ENCODE assay signal across 8 cellular contexts in genomic region chr2:156476516-156477206, GRCh38. TPM values are rescaled to one million over a fixed set of nuclear protein-coding genes. Genes with fewer than 3 reads are reported as not detected.
DNase-seq lines count a peak whose midpoint lies in the region; ATAC-seq lines count a peak whose summit lies in the region.

No MANE protein-coding gene starts in this region.

- H3K27me3 Mint-ChIP-seq in activated naive CD4-positive, alpha-beta T cell treated with anti-CD3 and anti-CD28 coated beads, Interleukin-2, amount 10 ng/mL, durations not matched to agents 7 days and 5 days = no peaks in the 10 kb centered on the region
- H3K27me3 Mint-ChIP-seq in activated naive CD8-positive, alpha-beta T cell treated with anti-CD3 and anti-CD28 coated beads, Interleukin-2, amount 50 U/mL, for 24 hours = no peaks in the 10 kb centered on the region

- peaks cover 0 to 23% of the 10 kb centered on the region in 2 donors for H3K36me3 Mint-ChIP-seq in activated naive CD4-positive, alpha-beta T cell treated with anti-CD3 and anti-CD28 coated beads, Interleukin-2, amount 50 U/mL, for 72 hours
- peaks cover 6% of the 10 kb centered on the region for H3K36me3 Mint-ChIP-seq in activated naive CD4-positive, alpha-beta T cell treated with anti-CD3 and anti-CD28 coated beads, Interleukin-2, amount 10 ng/mL, durations not matched to agents 7 days and 5 days
- peaks cover 21% of the 10 kb centered on the region for H3K36me3 Mint-ChIP-seq in activated naive CD8-positive, alpha-beta T cell treated with anti-CD3 and anti-CD28 coated beads, Interleukin-2, amount 50 U/mL, for 24 hours (ENCODE audit: low read depth)

- no peaks in the 10 kb centered on the region for H3K9me3 Mint-ChIP-seq in activated naive CD4-positive, alpha-beta T cell treated with anti-CD3 and anti-CD28 coated beads, Interleukin-2, amount 50 U/mL, for 72 hours
- no peaks in the 10 kb centered on the region for H3K9me3 Mint-ChIP-seq in activated naive CD4-positive, alpha-beta T cell treated with anti-CD3 and anti-CD28 coated beads, Interleukin-2, amount 10 ng/mL, durations not matched to agents 7 days and 5 days
- H3K9me3 Mint-ChIP-seq in activated naive CD8-positive, alpha-beta T cell treated with anti-CD3 and anti-CD28 coated beads, Interleukin-2, amount 50 U/mL, for 24 hours = no peaks in the 10 kb centered on the region

- peak in 1 of 2 donors; percentile 13 for DNase-seq in activated naive CD4-positive, alpha-beta T cell treated with anti-CD3 and anti-CD28 coated beads, Interleukin-2, amount 50 U/mL, for 72 hours (ENCODE audit: low spot score in 2 of 2)
- no peak for DNase-seq in activated naive CD4-positive, alpha-beta T cell treated with anti-CD3 and anti-CD28 coated beads, Interleukin-2, amount 10 ng/mL, durations not matched to agents 7 days and 5 days
- DNase-seq in activated naive CD8-positive, alpha-beta T cell treated with anti-CD3 and anti-CD28 coated beads, Interleukin-2, amount 50 U/mL, for 24 hours = no peak
- DNase-seq in non-pigmented ciliary epithelial cell (ENCODE audit: low read depth) (peak; percentile 62), dermis blood vessel endothelial cell (no peak), NCI-H1417 (lab: John Stamatoyannopoulos, UW) (no peak), islet precursor cell (no peak)

- peak overlapping the region in 1 of 2 donors; percentile 53 for H3K27ac Mint-ChIP-seq in activated naive CD4-positive, alpha-beta T cell treated with anti-CD3 and anti-CD28 coated beads, Interleukin-2, amount 50 U/mL, for 72 hours
- H3K27ac Mint-ChIP-seq in activated naive CD4-positive, alpha-beta T cell treated with anti-CD3 and anti-CD28 coated beads, Interleukin-2, amount 10 ng/mL, durations not matched to agents 7 days and 5 days = no peak overlapping the region
- H3K27ac Mint-ChIP-seq in activated naive CD8-positive, alpha-beta T cell treated with anti-CD3 and anti-CD28 coated beads, Interleukin-2, amount 50 U/mL, for 24 hours = peak overlapping the region; percentile 86

- ATAC-seq in activated naive CD4-positive, alpha-beta T cell treated with anti-CD3 and anti-CD28 coated beads, Interleukin-2, amount 50 U/mL, for 72 hours = peak; percentile 47 to 81
- peak; percentile 77 for ATAC-seq in HG03135 (IDR thresholded peaks at IDR 0.05; ENCODE audit: unreplicated experiment)
- peak; percentile 44 for ATAC-seq in activated naive CD8-positive, alpha-beta T cell treated with anti-CD3 and anti-CD28 coated beads, Interleukin-2, amount 50 U/mL, for 24 hours

- CTCF ChIA-PET in activated naive CD4-positive, alpha-beta T cell treated with anti-CD3 and anti-CD28 coated beads, Interleukin-2, amount 10 ng/mL, durations not matched to agents 7 days and 5 days (lab: Charles Lee) = interaction anchor here (1.1 to 1.3 kb wide), 2 partner anchors 9 to 10 kb away, joined by 3 to 4 read pairs; no protein-coding TSS in a partner anchor

- peaks cover 12% of the 10 kb centered on the region for H3K4me1 Mint-ChIP-seq in activated naive CD4-positive, alpha-beta T cell treated with anti-CD3 and anti-CD28 coated beads, Interleukin-2, amount 10 ng/mL, durations not matched to agents 7 days and 5 days
- H3K4me1 Mint-ChIP-seq in activated naive CD8-positive, alpha-beta T cell treated with anti-CD3 and anti-CD28 coated beads, Interleukin-2, amount 50 U/mL, for 24 hours = peaks cover 71% of the 10 kb centered on the region

- no peak overlapping the region for H3K4me3 Mint-ChIP-seq in activated naive CD4-positive, alpha-beta T cell treated with anti-CD3 and anti-CD28 coated beads, Interleukin-2, amount 10 ng/mL, durations not matched to agents 7 days and 5 days
- H3K4me3 Mint-ChIP-seq in activated naive CD8-positive, alpha-beta T cell treated with anti-CD3 and anti-CD28 coated beads, Interleukin-2, amount 50 U/mL, for 24 hours = no peak overlapping the region

RNA-seq across cellular contexts. Expression of gene GPD2, which starts 40.5 kb away (rescaled TPM):
- 10 to 100 TPM; 21.9 to 28.0 TPM for total RNA-seq in activated naive CD4-positive, alpha-beta T cell treated with anti-CD3 and anti-CD28 coated beads, Interleukin-2, amount 50 U/mL, for 72 hours
- 68.1 and 105 TPM in 2 replicates for total RNA-seq in dermis blood vessel endothelial cell
